In genomic region chr13:29791997-29792775, GRCh38 we compare ENCODE assay signal across 21 cellular contexts. TPM values are rescaled to one million over a fixed set of nuclear protein-coding genes. Genes with fewer than 3 reads are reported as not detected.
DNase-seq lines count a peak whose midpoint lies in the region; ATAC-seq, FAIRE-seq and TF ChIP-seq lines count a peak whose summit lies in the region.
"Had no signal": no experiment of that assay in that cellular context is flagged by ENCODE, and none has a peak within 500 bp of the region (broad histone marks: within the 10 kb centered on the region; RNA-seq: fewer than 3 reads in every experiment).

No MANE protein-coding gene starts in this region.

- no peaks in the 10 kb centered on the region for H3K9me3 ChIP-seq in SK-N-SH
- H3K9me3 ChIP-seq in neural progenitor cell (ENCODE audit: low read depth), result no peaks in the 10 kb centered on the region
- H3K9me3 ChIP-seq: BLaER1 treated with 17β-estradiol and CSF1 and Interleukin-3, amounts not matched to agents 10 nM and 100 nM had no signal

- H3K27me3 ChIP-seq in SK-N-SH (ENCODE audit: insufficient read depth) (no peaks in the 10 kb centered on the region), neural progenitor cell (no peaks in the 10 kb centered on the region)
- H3K27me3 ChIP-seq: BLaER1 treated with 17β-estradiol and CSF1 and Interleukin-3, amounts not matched to agents 10 nM and 100 nM had no signal

- H2AFZ ChIP-seq in SK-N-SH (ENCODE audit: low read depth) (no peak overlapping the region), neural progenitor cell (replicated peaks) (no peak overlapping the region)
- H2AFZ ChIP-seq: PC-9 had no signal

- CTCF ChIA-PET in SK-N-SH (lab: Yijun Ruan, JAX), result interaction anchor here (1.1 kb wide), 2 partner anchors 9 to 21 kb away, joined by 3 read pairs; no protein-coding TSS in a partner anchor

- no peak overlapping the region for H3K4me2 ChIP-seq in SK-N-SH
- H3K4me2 ChIP-seq in neural progenitor cell, result no peak overlapping the region
- H3K4me2 ChIP-seq: BLaER1 treated with 17β-estradiol and CSF1 and Interleukin-3, amounts not matched to agents 10 nM and 100 nM; PC-9 had no signal

- no peak for DNase-seq in SK-N-SH
- peak; percentile 20 for DNase-seq in astrocyte of the cerebellum (ENCODE audit: low read depth)
- no peak for DNase-seq in frontal cortex (ENCODE audit: low spot score in 2 of 2)
- peak; percentile 91 for DNase-seq in pons (ENCODE audit: low spot score)
- DNase-seq in central memory CD4-positive, alpha-beta T cell, result no peak
- DNase-seq in neural progenitor cell (ENCODE audit: low spot score), result no peak
- DNase-seq in stimulated activated naive CD8-positive, alpha-beta T cell treated with anti-CD3 and anti-CD28 coated beads, Interleukin-15, amount 100 ng/mL, for 72 hours, result no peak
- DNase-seq: CD8-positive, alpha-beta memory T cell; Karpas-422; NCI-H1417 treated with DMSO at 0.1 percent for 48 hours; NCI-H187 treated with DMSO at 0.1 percent for 48 hours; NCI-H226; NCI-H524; PC-9 had no signal

- in situ Hi-C loops in astrocyte of the cerebellum (cut with HindIII; ENCODE audit: low sequenced_read_pairs), result no loop called here

- H3K27ac Mint-ChIP-seq in neural progenitor cell, result no peak overlapping the region
- H3K27ac Mint-ChIP-seq in stimulated activated naive CD8-positive, alpha-beta T cell treated with anti-CD3 and anti-CD28 coated beads, Interleukin-15, amount 100 ng/mL, for 72 hours, result no peak overlapping the region
- H3K27ac Mint-ChIP-seq: CD8-positive, alpha-beta memory T cell; IgD-negative memory B cell had no signal

- H3K79me2 ChIP-seq in SK-N-SH (ENCODE audit: insufficient read depth), result peaks cover 9% of the 10 kb centered on the region; the same call in 1 of the 2 replicates
- peaks cover 63% of the 10 kb centered on the region for H3K79me2 ChIP-seq in neural progenitor cell (ENCODE audit: low read depth)

- peaks cover 4% of the 10 kb centered on the region for H3K36me3 Mint-ChIP-seq in neural progenitor cell

- H3K36me3 ChIP-seq in SK-N-SH (replicated peaks in 1 of 2; ENCODE audit: control insufficient read depth in 1 of 2, insufficient read depth in 2 of 2, low read length in 1 of 2) (no peaks in the 10 kb centered on the region), neural progenitor cell (no peaks in the 10 kb centered on the region)
- H3K36me3 ChIP-seq: BLaER1 treated with 17β-estradiol and CSF1 and Interleukin-3, amounts not matched to agents 10 nM and 100 nM had no signal

- TF ChIP-seq CTCF in SK-N-SH (IDR thresholded peaks at IDR 0.05), result no peak
- no peak for TF ChIP-seq CTCF in astrocyte of the cerebellum (IDR thresholded peaks at IDR 0.05; ENCODE audit: low read depth, low read length, missing control alignments)
- TF ChIP-seq CTCF in neural progenitor cell (IDR thresholded peaks at IDR 0.05), result no peak

- FAIRE-seq in frontal cortex (lab: Jason Lieb, UNC), result peak; percentile 51
- FAIRE-seq: D721Med, H54 had no signal

- H3K4me3 ChIP-seq in SK-N-SH (ENCODE audit: low read depth in 2 of 2, low read length in 1 of 2), result no peak overlapping the region
- H3K4me3 ChIP-seq in astrocyte of the cerebellum (ENCODE audit: low read depth, low read length), result no peak overlapping the region
- H3K4me3 ChIP-seq in neural progenitor cell, result no peak overlapping the region
- H3K4me3 ChIP-seq: BLaER1 treated with 17β-estradiol and CSF1 and Interleukin-3, amounts not matched to agents 10 nM and 100 nM; PC-9 had no signal

- peaks cover 2% of the 10 kb centered on the region for H3K27me3 Mint-ChIP-seq in neural progenitor cell (ENCODE audit: insufficient read depth, low read depth)
- H3K27me3 Mint-ChIP-seq in stimulated activated naive CD8-positive, alpha-beta T cell treated with anti-CD3 and anti-CD28 coated beads, Interleukin-15, amount 100 ng/mL, for 72 hours, result no peaks in the 10 kb centered on the region
- H3K27me3 Mint-ChIP-seq: CD8-positive, alpha-beta memory T cell; IgD-negative memory B cell had no signal

- TF ChIP-seq EP300 in SK-N-SH (IDR thresholded peaks at IDR 0.05; ENCODE audit: borderline replicate concordance in 1 of 2, low read depth in 1 of 2, low read length in 1 of 2), result no peak

- no peaks in the 10 kb centered on the region for H3K9me2 ChIP-seq in SK-N-SH

- POLR2A ChIA-PET in SK-N-SH (lab: Yijun Ruan, JAX), result no interaction called here

- 85% methylated on average over 5 of the region's 5 CpGs for whole genome bisulfite sequencing in SK-N-SH (ENCODE audit: low lambda C conversion rate)

- H3F3A ChIP-seq in SK-N-SH (replicated peaks; ENCODE audit: insufficient read depth) (no peaks in the 10 kb centered on the region), neural progenitor cell (ENCODE audit: low read depth) (no peaks in the 10 kb centered on the region)

- no peaks in the 10 kb centered on the region for H3K4me1 Mint-ChIP-seq in neural progenitor cell
- H3K4me1 Mint-ChIP-seq in stimulated activated naive CD8-positive, alpha-beta T cell treated with anti-CD3 and anti-CD28 coated beads, Interleukin-15, amount 100 ng/mL, for 72 hours, result peaks cover 58% of the 10 kb centered on the region

- peak; percentile 37; the same call in 2 of the 3 replicates for ATAC-seq in SK-N-SH treated with all-trans-retinoic acid at 6 μM for 48 hours
- ATAC-seq in stimulated activated naive CD8-positive, alpha-beta T cell treated with anti-CD3 and anti-CD28 coated beads, Interleukin-15, amount 100 ng/mL, for 72 hours, result no peak

- no peak for TF ChIP-seq RAD21 in SK-N-SH (IDR thresholded peaks at IDR 0.05; ENCODE audit: low read length)

- H3K27ac ChIP-seq in SK-N-SH (ENCODE audit: low read depth in 2 of 2, low read length in 1 of 2) (no peak overlapping the region), neural progenitor cell (no peak overlapping the region)
- H3K27ac ChIP-seq: 22Rv1; BLaER1 treated with 17β-estradiol and CSF1 and Interleukin-3, amounts not matched to agents 10 nM and 100 nM; PC-9; RWPE1 had no signal

- H4K20me1 ChIP-seq in SK-N-SH (ENCODE audit: insufficient read depth) (no peaks in the 10 kb centered on the region), neural progenitor cell (ENCODE audit: low read depth) (no peaks in the 10 kb centered on the region)

- H3K4me1 ChIP-seq in SK-N-SH (ENCODE audit: control insufficient read depth in 1 of 2, insufficient read depth in 2 of 2, low read depth in 1 of 2, low read length in 1 of 2) (no peaks in the 10 kb centered on the region; a peak in 2 of 4 replicates), neural progenitor cell (no peaks in the 10 kb centered on the region)
- H3K4me1 ChIP-seq: BLaER1 treated with 17β-estradiol and CSF1 and Interleukin-3, amounts not matched to agents 10 nM and 100 nM had no signal

- H3K9ac ChIP-seq in SK-N-SH (no peak overlapping the region), neural progenitor cell (no peak overlapping the region)
- H3K9ac ChIP-seq: BLaER1 treated with 17β-estradiol and CSF1 and Interleukin-3, amounts not matched to agents 10 nM and 100 nM had no signal

- H3K9me3 Mint-ChIP-seq in neural progenitor cell, result peaks cover 4% of the 10 kb centered on the region
- no peaks in the 10 kb centered on the region for H3K9me3 Mint-ChIP-seq in stimulated activated naive CD8-positive, alpha-beta T cell treated with anti-CD3 and anti-CD28 coated beads, Interleukin-15, amount 100 ng/mL, for 72 hours
- H3K9me3 Mint-ChIP-seq: CD8-positive, alpha-beta memory T cell; IgD-negative memory B cell had no signal

- H3K4me3 Mint-ChIP-seq in neural progenitor cell, result no peak overlapping the region
- no peak overlapping the region for H3K4me3 Mint-ChIP-seq in stimulated activated naive CD8-positive, alpha-beta T cell treated with anti-CD3 and anti-CD28 coated beads, Interleukin-15, amount 100 ng/mL, for 72 hours
- H3K4me3 Mint-ChIP-seq: CD8-positive, alpha-beta memory T cell; IgD-negative memory B cell had no signal

TF ChIP-seq in SK-N-SH treated with all-trans-retinoic acid at 6 μM for 48 hours, 23 proteins besides CTCF, POLR2A, EP300 and RAD21 (continues in another document):
- no peak for TF ChIP-seq BACH2 (CRISPR knock-in tag; IDR thresholded peaks at IDR 0.05; ENCODE audit: borderline replicate concordance)

TF ChIP-seq in SK-N-SH, 30 proteins besides CTCF, POLR2A, EP300 and RAD21:
- no peak for TF ChIP-seq IRF3 (IDR thresholded peaks at IDR 0.05; ENCODE audit: low read depth, low read length)

RNA-seq across cellular contexts. Expression of gene UBL3, which starts 58.2 kb away (rescaled TPM):
- polyA plus RNA-seq in SK-N-SH (2012; rRNA removed), result 5.8 and 7.4 TPM in 2 replicates
- polyA plus RNA-seq in SK-N-SH (2012; cell fraction: cytosol; rRNA removed), result 8.9 and 10.1 TPM in 2 replicates
- polyA plus RNA-seq in SK-N-SH (2012; cell fraction: nucleus; rRNA removed), result 2.9 and 4.5 TPM in 2 replicates
- 62.0 TPM for total RNA-seq in frontal cortex
- 16.9 and 20.0 TPM in 2 replicates for total RNA-seq in neural progenitor cell (ENCODE audit: low replicate concordance)

Comparison
In these comparisons a context has a peak if more than half of its experiments do, and no peak if none do; other contexts are left out.
1. DNase-seq: peak in astrocyte of the cerebellum (single experiment) and pons (single experiment); none in SK-N-SH (single experiment), frontal cortex (0 of 2), central memory CD4-positive, alpha-beta T cell (single experiment), neural progenitor cell (single experiment) and stimulated activated naive CD8-positive, alpha-beta T cell treated with anti-CD3 and anti-CD28 coated beads, Interleukin-15, amount 100 ng/mL, for 72 hours (0 of 2).